ENCODE assay signal across 19 cellular contexts in the genomic region with DNA sequence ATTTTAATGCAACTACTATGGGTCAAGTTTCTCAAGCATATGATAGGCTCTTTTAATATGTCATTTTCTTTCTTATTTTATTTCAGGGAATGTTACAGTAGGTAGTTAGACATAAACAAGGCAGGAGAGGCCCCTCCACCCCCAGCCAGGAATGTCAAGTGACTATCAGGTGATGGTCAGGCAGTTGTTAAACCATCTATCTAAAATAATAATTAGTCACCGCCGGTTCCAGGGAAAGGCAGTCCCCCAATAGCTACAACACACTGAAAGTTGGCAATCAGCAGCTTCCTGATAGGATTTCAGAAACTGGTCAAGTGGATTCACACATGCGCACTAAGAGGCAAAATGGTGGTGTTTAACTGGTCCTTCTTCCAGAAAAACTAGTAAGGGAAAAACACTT. TPM values are rescaled to one million over a fixed set of nuclear protein-coding genes. Genes with fewer than 3 reads are reported as not detected.
DNase-seq lines count a peak whose midpoint lies in the region; ATAC-seq and TF ChIP-seq lines count a peak whose summit lies in the region.
"Had no signal": no experiment of that assay in that cellular context is flagged by ENCODE, and none has a peak within 500 bp of the region (broad histone marks: within the 10 kb centered on the region; RNA-seq: fewer than 3 reads in every experiment).

No MANE protein-coding gene starts in this region.

- H3K4me1 Mint-ChIP-seq in T-helper 17 cell = no peaks in the 10 kb centered on the region
- H3K4me1 Mint-ChIP-seq: B cell; CD4-positive, CD25-positive, alpha-beta regulatory T cell; GM23338; H9 had no signal

- H3K4me3 Mint-ChIP-seq in T-helper 17 cell = no peak overlapping the region
- H3K4me3 Mint-ChIP-seq: B cell; CD4-positive, CD25-positive, alpha-beta regulatory T cell; CD8-positive, alpha-beta T cell; GM23338; H9 had no signal

- intact Hi-C loops in left lung (cut with DNase I) = no loop called here
- intact Hi-C loops in thyroid gland (cut with DNase I) = no loop called here

- no peaks in the 10 kb centered on the region for H3K36me3 Mint-ChIP-seq in T-helper 17 cell (ENCODE audit: low read depth)
- H3K36me3 Mint-ChIP-seq: CD4-positive, CD25-positive, alpha-beta regulatory T cell; CD8-positive, alpha-beta T cell had no signal

- peak; percentile 12 for DNase-seq in DMS53 (lab: John Stamatoyannopoulos, UW)
- DNase-seq in DMS53 treated with DMSO at 0.1 percent for 48 hours (lab: John Stamatoyannopoulos, UW; ENCODE audit: unreplicated experiment) = no peak
- DNase-seq in Caki2 (ENCODE audit: low read depth) = peak; percentile 57
- no peak for DNase-seq in left lung
- peak; percentile 54 to 66 for DNase-seq in thyroid gland
- DNase-seq in T-helper 17 cell = no peak
- DNase-seq: Caco-2; CD4-positive, CD25-positive, alpha-beta regulatory T cell; CD8-positive, alpha-beta T cell; DMS 273 treated with DMSO at 0.1 percent for 48 hours; DND-41; H9 had no signal

- ATAC-seq in left lung = peak; percentile 14
- ATAC-seq in GM19395 (IDR thresholded peaks at IDR 0.05; ENCODE audit: unreplicated experiment) = no peak
- ATAC-seq in T-helper 17 cell = no peak
- ATAC-seq: CD8-positive, alpha-beta T cell; GM23338; HCT116 had no signal

- H3K4me3 ChIP-seq in left lung = no peak overlapping the region
- no peak overlapping the region for H3K4me3 ChIP-seq in thyroid gland (replicated peaks in 1 of 3)
- H3K4me3 ChIP-seq: BLaER1, GM23338 had no signal

- in situ Hi-C loops in Caki2 (cut with HindIII; ENCODE audit: low pct_unique_long_range_greater_than_20kb, low sequenced_read_pairs) = no loop called here

- WGBS in thyroid gland, 2 donors = 36 to 67% methylated on average over 3 of the region's 3 CpGs

- peaks cover 5% of the 10 kb centered on the region for H3K27me3 Mint-ChIP-seq in T-helper 17 cell

- TF ChIP-seq CTCF in left lung (IDR thresholded peaks at IDR 0.05) (no peak), thyroid gland (IDR thresholded peaks at IDR 0.05) (no peak)

- H3K4me1 ChIP-seq in left lung = no peaks in the 10 kb centered on the region
- peaks cover 0 to 6% of the 10 kb centered on the region in 2 donors for H3K4me1 ChIP-seq in thyroid gland
- H3K4me1 ChIP-seq: BLaER1, Caco-2 had no signal

- H3K36me3 ChIP-seq in left lung = no peaks in the 10 kb centered on the region
- H3K36me3 ChIP-seq in thyroid gland = no peaks in the 10 kb centered on the region
- H3K36me3 ChIP-seq: BLaER1 had no signal

- no peak overlapping the region for H3K27ac Mint-ChIP-seq in T-helper 17 cell
- H3K27ac Mint-ChIP-seq: B cell; CD4-positive, CD25-positive, alpha-beta regulatory T cell; CD8-positive, alpha-beta T cell; GM23338; H9 had no signal

- H3K9me3 ChIP-seq in left lung = no peaks in the 10 kb centered on the region
- H3K9me3 ChIP-seq in thyroid gland = no peaks in the 10 kb centered on the region
- H3K9me3 ChIP-seq in T-helper 17 cell (ENCODE audit: control insufficient read depth, low read length, poor library complexity, severe bottlenecking) = no peaks in the 10 kb centered on the region
- H3K9me3 ChIP-seq: Caco-2 had no signal

- H3K27me3 ChIP-seq in left lung (no peaks in the 10 kb centered on the region), thyroid gland (no peaks in the 10 kb centered on the region)
- H3K27me3 ChIP-seq: BLaER1 had no signal

- no peak for TF ChIP-seq POLR2A in thyroid gland (IDR thresholded peaks at IDR 0.05)

- no peak overlapping the region for H3K27ac ChIP-seq in left lung
- peak overlapping the region in 2 of 3 donors; percentile 45 for H3K27ac ChIP-seq in thyroid gland
- H3K27ac ChIP-seq: 22Rv1, BLaER1, C4-2B had no signal

RNA-seq across cellular contexts. Expression of gene OLAH, which starts 9.3 kb away (rescaled TPM):
- total RNA-seq in Caki2 (2014; rRNA removed; shearing (Covaris generic); ENCODE audit: low replicate concordance) = 0.17 and 1.8 TPM in 2 replicates
- total RNA-seq in left lung (10 to 100 TPM in 1 of 2 donors, under 1 TPM in 1; 0.55 to 19.0 TPM), thyroid gland (1 to 10 TPM in 1 of 4 donors, not detected in 3; 4.8 TPM), T-helper 17 cell (1 to 10 TPM in 1 of 2 donors, not detected in 1; 3.8 TPM)
- total RNA-seq: B cell; Caco-2; CD4-positive, CD25-positive, alpha-beta regulatory T cell; CD8-positive, alpha-beta T cell; GM23338 had no signal

RNA-seq across cellular contexts. Expression of gene ACBD7, which starts 35.5 kb away (rescaled TPM):
- 7.0 and 7.5 TPM in 2 replicates for total RNA-seq in Caki2 (2014; rRNA removed; shearing (Covaris generic); ENCODE audit: low replicate concordance)
- total RNA-seq in left lung = 1 to 10 TPM in 1 of 2 donors, under 1 TPM in 1; 0.21 to 1.3 TPM
- total RNA-seq in thyroid gland = 1 to 10 TPM in 2 of 4 donors, under 1 TPM in 2; 0.54 to 1.3 (median 1.0) TPM
- under 1 TPM in 1 of 2 donors, not detected in 1; 0.77 TPM for total RNA-seq in T-helper 17 cell

RNA-seq across cellular contexts. Expression of gene RPP38, which starts 44.1 kb away (rescaled TPM):
- 10.9 and 15.0 TPM in 2 replicates for total RNA-seq in Caki2 (2014; rRNA removed; shearing (Covaris generic); ENCODE audit: low replicate concordance)
- total RNA-seq in left lung = 10 to 100 TPM; 11.7 to 14.3 TPM
- total RNA-seq in thyroid gland = 10 to 100 TPM; 17.0 to 28.5 (median 19.3) TPM
- 10 to 100 TPM; 12.1 to 14.3 TPM for total RNA-seq in T-helper 17 cell

Comparison
In these comparisons a context has a peak if more than half of its experiments do, and no peak if none do; other contexts are left out.
1. DNase-seq: peak in DMS53 (single experiment), Caki2 (single experiment) and thyroid gland (2 of 2); none in DMS53 treated with DMSO at 0.1 percent for 48 hours (single experiment), left lung (0 of 2) and T-helper 17 cell (0 of 3).
2. H3K27ac ChIP-seq: peak in thyroid gland (2 of 3); none in left lung (0 of 2).